ENCODE assay signal across 15 cellular contexts in the genomic region with DNA sequence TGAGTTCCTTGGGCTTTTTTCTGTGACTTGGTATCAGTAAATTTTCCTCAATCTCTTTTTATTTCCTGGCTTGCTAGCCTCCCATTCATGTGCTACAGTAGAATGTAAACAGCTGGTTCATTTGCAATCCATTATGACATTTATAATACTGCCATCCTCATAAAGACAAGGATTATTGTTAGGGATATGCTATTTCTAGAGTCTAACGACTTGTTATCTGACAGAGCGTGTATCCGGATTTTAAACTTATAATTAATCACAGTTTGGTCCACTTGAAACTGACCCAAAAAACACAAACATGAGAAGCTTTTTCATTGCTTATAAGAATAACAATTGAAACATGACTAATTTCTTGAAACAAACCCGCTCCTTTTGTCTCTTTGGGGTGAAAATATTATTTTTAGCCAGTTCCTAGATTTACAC.
DNase-seq lines count a peak whose midpoint lies in the region; ATAC-seq and TF ChIP-seq lines count a peak whose summit lies in the region.
"Had no signal": no experiment of that assay in that cellular context is flagged by ENCODE, and none has a peak within 500 bp of the region (broad histone marks: within the 10 kb centered on the region; RNA-seq: fewer than 3 reads in every experiment).

No MANE protein-coding gene starts in this region.

- no peaks in the 10 kb centered on the region for H3K4me1 Mint-ChIP-seq in activated CD4-positive, alpha-beta T cell treated with anti-CD3 and anti-CD28 coated beads for 36 hours
- H3K4me1 Mint-ChIP-seq: central memory CD8-positive, alpha-beta T cell had no signal

- DNase-seq in AG09309 (ENCODE audit: low read depth) (peak; percentile 77), NCI-H69 (lab: John Stamatoyannopoulos, UW) (peak; percentile 38), fibroblast of pulmonary artery (ENCODE audit: low read depth) (peak; percentile 22), DMS53 treated with DMSO at 0.1 percent for 48 hours (lab: John Stamatoyannopoulos, UW; ENCODE audit: unreplicated experiment) (no peak), AG20443 (ENCODE audit: low spot score) (no peak)
- DNase-seq in activated CD4-positive, alpha-beta T cell treated with anti-CD3 and anti-CD28 coated beads for 36 hours = no peak
- DNase-seq: foreskin keratinocyte, H7, left lung, NCI-H510A treated with DMSO at 0.1 percent for 48 hours had no signal

- intact Hi-C loops in activated CD4-positive, alpha-beta T cell treated with anti-CD3 and anti-CD28 coated beads for 36 hours (cut with DNase I, micrococcal nuclease) = no loop called here

- no peaks in the 10 kb centered on the region for H3K36me3 Mint-ChIP-seq in activated CD4-positive, alpha-beta T cell treated with anti-CD3 and anti-CD28 coated beads for 36 hours (ENCODE audit: low read depth)

- no peak overlapping the region for H3K4me3 ChIP-seq in AG09309 (ENCODE audit: control insufficient read depth, low read depth, low read length)
- H3K4me3 ChIP-seq in fibroblast of pulmonary artery (replicated peaks; ENCODE audit: low read depth, low read length) = no peak overlapping the region
- H3K4me3 ChIP-seq: left lung, vagina had no signal

- H3K9me3 Mint-ChIP-seq in activated CD4-positive, alpha-beta T cell treated with anti-CD3 and anti-CD28 coated beads for 36 hours (ENCODE audit: low read depth) = peaks cover 6% of the 10 kb centered on the region
- H3K9me3 Mint-ChIP-seq: central memory CD8-positive, alpha-beta T cell had no signal

- POLR2A ChIA-PET in activated CD4-positive, alpha-beta T cell treated with anti-CD3 and anti-CD28 coated beads for 36 hours (lab: Charles Lee) = no interaction called here

- H3K4me3 Mint-ChIP-seq in activated CD4-positive, alpha-beta T cell treated with anti-CD3 and anti-CD28 coated beads for 36 hours = no peak overlapping the region
- H3K4me3 Mint-ChIP-seq: central memory CD8-positive, alpha-beta T cell; WTC11 had no signal

- TF ChIP-seq CTCF in AG09309 (IDR thresholded peaks at IDR 0.05; ENCODE audit: control insufficient read depth, insufficient read depth, low read depth, low read length, missing control alignments) (no peak), fibroblast of pulmonary artery (IDR thresholded peaks at IDR 0.05; ENCODE audit: low read length, missing control alignments) (no peak)

- H3K27ac Mint-ChIP-seq in activated CD4-positive, alpha-beta T cell treated with anti-CD3 and anti-CD28 coated beads for 36 hours = no peak overlapping the region

- CTCF ChIA-PET in activated CD4-positive, alpha-beta T cell treated with anti-CD3 and anti-CD28 coated beads for 36 hours (lab: Charles Lee) = interaction anchor here (0.8 to 1.1 kb wide), 3 partner anchors 12 to 18 kb away, joined by 3 to 4 read pairs (median 3); no protein-coding TSS in a partner anchor

- H3K27me3 Mint-ChIP-seq in activated CD4-positive, alpha-beta T cell treated with anti-CD3 and anti-CD28 coated beads for 36 hours = peaks cover 10% of the 10 kb centered on the region
- H3K27me3 Mint-ChIP-seq: central memory CD8-positive, alpha-beta T cell had no signal

- ATAC-seq in GM19438 (IDR thresholded peaks at IDR 0.05; ENCODE audit: low read depth, unreplicated experiment) (peak; percentile 33), GM18498 (IDR thresholded peaks at IDR 0.05; ENCODE audit: unreplicated experiment) (no peak)
- ATAC-seq in activated CD4-positive, alpha-beta T cell treated with anti-CD3 and anti-CD28 coated beads for 36 hours = no peak
- ATAC-seq: foreskin keratinocyte, left lung, WTC11 had no signal

Comparison
In these comparisons a context has a peak if more than half of its experiments do, and no peak if none do; other contexts are left out.
1. DNase-seq: peak in AG09309 (single experiment), NCI-H69 (single experiment) and fibroblast of pulmonary artery (single experiment); none in DMS53 treated with DMSO at 0.1 percent for 48 hours (single experiment), AG20443 (single experiment) and activated CD4-positive, alpha-beta T cell treated with anti-CD3 and anti-CD28 coated beads for 36 hours (single experiment).